In the genomic region with DNA sequence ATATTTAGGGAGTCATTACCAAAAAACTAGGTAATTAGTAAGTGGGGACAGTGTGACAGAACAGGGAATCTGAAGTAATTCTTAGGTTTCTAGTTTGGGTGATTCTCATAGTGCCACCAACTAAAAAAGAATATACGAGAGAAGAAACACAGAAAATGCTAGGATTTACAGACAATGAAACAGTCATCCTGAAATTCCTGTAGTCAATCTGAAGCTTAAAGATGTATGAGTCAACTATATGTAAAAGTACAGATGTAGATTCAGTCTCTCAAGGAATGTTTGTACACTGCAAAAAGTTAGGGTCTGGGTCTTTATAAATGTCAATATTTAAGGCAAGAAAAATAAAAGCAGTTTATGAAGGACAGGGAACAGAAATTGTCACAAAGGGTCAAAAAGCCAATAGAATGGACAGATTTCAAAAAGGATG, we compare ENCODE assay signal across 17 cellular contexts.
DNase-seq lines count a peak whose midpoint lies in the region; ATAC-seq, FAIRE-seq and TF ChIP-seq lines count a peak whose summit lies in the region.
"Had no signal": no experiment of that assay in that cellular context is flagged by ENCODE, and none has a peak within 500 bp of the region (broad histone marks: within the 10 kb centered on the region; RNA-seq: fewer than 3 reads in every experiment).

No MANE protein-coding gene starts in this region.

- peak; percentile 13 for DNase-seq in HepG2 (ENCODE audit: low spot score)
- DNase-seq in right lobe of liver, result no peak
- DNase-seq in IMR-90, result peak; percentile 9
- DNase-seq in left colon, result no peak
- DNase-seq in activated effector memory CD4-positive, alpha-beta T cell treated with Interleukin-2 at 50 U/mL for 16 hours, result no peak
- DNase-seq in mesendoderm, result no peak
- no peak for DNase-seq in putamen (ENCODE audit: low spot score)
- no peak for DNase-seq in activated CD8-positive, alpha-beta memory T cell treated with anti-CD3 and anti-CD28 coated beads, Interleukin-2, amount 50 U/mL, for 4 hours
- DNase-seq: cortex of kidney; hippocampal formation; left ventricle myocardium inferior; NCI-H187; nephron progenitor cell; Peyer's patch; stimulated activated naive CD4-positive, alpha-beta T cell had no signal

- H3K18ac ChIP-seq in IMR-90 (ENCODE audit: low read depth, low read length) (no peak overlapping the region), mesendoderm (ENCODE audit: low read length) (no peak overlapping the region)

- H2AFZ ChIP-seq in HepG2 (ENCODE audit: low read length) (no peak overlapping the region), IMR-90 (replicated peaks; ENCODE audit: low read length, poor library complexity) (no peak overlapping the region)

- ATAC-seq in HepG2, result peak; percentile 47
- ATAC-seq in right lobe of liver, result no peak
- ATAC-seq in IMR-90 (ENCODE audit: low read depth), result no peak
- ATAC-seq in left colon, result peak; percentile 33

- TF ChIP-seq CTCF in HepG2 (CRISPR knock-in tag; IDR thresholded peaks at IDR 0.05), result no peak
- no peak for TF ChIP-seq CTCF in right lobe of liver (IDR thresholded peaks at IDR 0.05)
- TF ChIP-seq CTCF in IMR-90 (conservative IDR thresholded peaks at IDR 0.05; ENCODE audit: low read depth, low read length), result no peak

- no peaks in the 10 kb centered on the region for H3K27me3 ChIP-seq in HepG2 (ENCODE audit: control insufficient read depth in 1 of 2, insufficient read depth in 2 of 2, low read length in 2 of 2)
- no peaks in the 10 kb centered on the region for H3K27me3 ChIP-seq in right lobe of liver
- H3K27me3 ChIP-seq in IMR-90 (ENCODE audit: control insufficient read depth, insufficient read depth, low read length), result no peaks in the 10 kb centered on the region
- no peaks in the 10 kb centered on the region for H3K27me3 ChIP-seq in mesendoderm (ENCODE audit: insufficient read depth, low read length, poor library complexity)
- H3K27me3 ChIP-seq: Peyer's patch had no signal

- no peak for FAIRE-seq in HepG2 (lab: Jason Lieb, UNC)
- FAIRE-seq: astrocyte had no signal

- peaks cover 25% of the 10 kb centered on the region for H3K4me1 ChIP-seq in HepG2 (ENCODE audit: insufficient read depth, low read length)
- no peaks in the 10 kb centered on the region for H3K4me1 ChIP-seq in right lobe of liver
- H3K4me1 ChIP-seq in IMR-90 (ENCODE audit: control insufficient read depth, insufficient read depth, low read length), result no peaks in the 10 kb centered on the region
- no peaks in the 10 kb centered on the region for H3K4me1 ChIP-seq in mesendoderm (ENCODE audit: control insufficient read depth, low read depth, low read length)
- H3K4me1 ChIP-seq: left ventricle myocardium inferior, Peyer's patch had no signal

- TF ChIP-seq POLR2A in HepG2 (IDR thresholded peaks at IDR 0.05; ENCODE audit: insufficient read depth in 1 of 2, low read depth in 2 of 2, low read length in 2 of 2), result no peak
- TF ChIP-seq POLR2A in right lobe of liver (IDR thresholded peaks at IDR 0.05), result no peak
- no peak for TF ChIP-seq POLR2A in IMR-90 (IDR thresholded peaks at IDR 0.05; ENCODE audit: low read depth, low read length)

- no peak overlapping the region for H4K91ac ChIP-seq in IMR-90 (ENCODE audit: insufficient read depth, low read depth, low read length)

- H4K8ac ChIP-seq in IMR-90 (ENCODE audit: low read depth in 2 of 2, low read length in 2 of 2), result no peak overlapping the region
- H4K8ac ChIP-seq in mesendoderm (ENCODE audit: low read depth, low read length), result no peak overlapping the region

- H2BK5ac ChIP-seq in IMR-90 (ENCODE audit: low read depth, low read length, poor library complexity, severe bottlenecking) (no peak overlapping the region), mesendoderm (ENCODE audit: low read length) (no peak overlapping the region)

- intact Hi-C loops in HepG2 (cut with micrococcal nuclease; ENCODE audit: unreplicated experiment), result loop anchor here (2.0 kb wide), 1 partner anchor 39 kb away; no protein-coding TSS in a partner anchor
- intact Hi-C loops in right lobe of liver (cut with DNase I), result no loop called here
- intact Hi-C loops in IMR-90 (cut with micrococcal nuclease), result no loop called here
- intact Hi-C loops in left colon (cut with DNase I, micrococcal nuclease), result no loop called here

- in situ Hi-C loops in HepG2 (cut with HindIII; ENCODE audit: extremely low pct_ligation_motif_present, low pct_unique_long_range_greater_than_20kb) (no loop called here), IMR-90 (cut with MboI; ENCODE audit: low sequenced_read_pairs) (no loop called here)

- H3K9ac ChIP-seq in HepG2 (ENCODE audit: insufficient read depth, low read depth, low read length), result peak overlapping the region; percentile 31
- H3K9ac ChIP-seq in IMR-90 (ENCODE audit: low read depth, low read length), result no peak overlapping the region
- no peak overlapping the region for H3K9ac ChIP-seq in mesendoderm (ENCODE audit: low read length)

- no peaks in the 10 kb centered on the region for H4K20me1 ChIP-seq in HepG2 (ENCODE audit: insufficient read depth, low read length)
- H4K20me1 ChIP-seq in IMR-90 (ENCODE audit: insufficient read depth, low read length), result no peaks in the 10 kb centered on the region

- peaks cover 2% of the 10 kb centered on the region; the same call in 1 of the 2 replicates for H3K9me1 ChIP-seq in IMR-90 (ENCODE audit: insufficient read depth, low read length)

- no peak overlapping the region for H3K14ac ChIP-seq in IMR-90 (replicated peaks; ENCODE audit: low read depth, low read length)

- TF ChIP-seq RAD21 in HepG2 (CRISPR knock-in tag; IDR thresholded peaks at IDR 0.05), result no peak
- no peak for TF ChIP-seq RAD21 in IMR-90 (IDR thresholded peaks at IDR 0.05; ENCODE audit: low read length)

- no peaks in the 10 kb centered on the region for H3K9me3 ChIP-seq in HepG2 (ENCODE audit: low read length)
- H3K9me3 ChIP-seq in right lobe of liver, result no peaks in the 10 kb centered on the region
- no peaks in the 10 kb centered on the region for H3K9me3 ChIP-seq in IMR-90 (ENCODE audit: control insufficient read depth, insufficient read depth, low read length)
- H3K9me3 ChIP-seq: left ventricle myocardium inferior, Peyer's patch had no signal

- H2BK15ac ChIP-seq in IMR-90 (ENCODE audit: low read depth, low read length) (no peak overlapping the region), mesendoderm (replicated peaks; ENCODE audit: low read depth) (no peak overlapping the region)

- H3K79me2 ChIP-seq in HepG2 (ENCODE audit: insufficient read depth, low read length) (no peaks in the 10 kb centered on the region), mesendoderm (ENCODE audit: control insufficient read depth, insufficient read depth, low read length) (no peaks in the 10 kb centered on the region)

- WGBS in HepG2 (ENCODE audit: low lambda C conversion rate), result 48% methylated on average over 1 of the region's 1 CpG
- no CpG with 5 or more reads among the region's 1 CpG for WGBS in right lobe of liver (ENCODE audit: insufficient coverage, low coverage, low lambda C conversion rate, missing lambda C conversion rate)
- no CpG with 5 or more reads among the region's 1 CpG for WGBS in IMR-90 (ENCODE audit: extremely low coverage in 2 of 2, insufficient read length in 1 of 2), 2 experiments
- no CpG with 5 or more reads among the region's 1 CpG for WGBS in mesendoderm (ENCODE audit: extremely low coverage, insufficient coverage, low lambda C conversion rate)

- BruUV-seq in HepG2 (replicated peaks; lab: Mats Ljungman, UMichigan), result TSS peak; percentile 81
- no TSS peak for BruUV-seq in IMR-90 (replicated peaks; lab: Mats Ljungman, UMichigan)

- no peaks in the 10 kb centered on the region for H3K79me1 ChIP-seq in IMR-90 (ENCODE audit: low read depth in 1 of 2, low read length in 2 of 2)
- H3K79me1 ChIP-seq in mesendoderm (ENCODE audit: low read length), result no peaks in the 10 kb centered on the region

- no peak overlapping the region for H2AK9ac ChIP-seq in IMR-90 (replicated peaks; ENCODE audit: low read depth, low read length, poor library complexity)

- H3K4me2 ChIP-seq in HepG2 (ENCODE audit: low read depth, low read length), result peak overlapping the region; percentile 56
- no peak overlapping the region for H3K4me2 ChIP-seq in IMR-90 (ENCODE audit: low read depth, low read length)
- H3K4me2 ChIP-seq in mesendoderm (ENCODE audit: low read length), result no peak overlapping the region

- H4K5ac ChIP-seq in IMR-90 (ENCODE audit: low read depth, low read length), result no peak overlapping the region
- no peak overlapping the region for H4K5ac ChIP-seq in mesendoderm (ENCODE audit: low read length)

- dilution Hi-C loops in IMR-90 (cut with HindIII; ENCODE audit: low sequenced_read_pairs, unreplicated experiment), result no loop called here

- CTCF ChIA-PET in HepG2 (lab: Yijun Ruan, JAX; ENCODE audit: low intra/inter-chr PET ratio, low total read pairs), result no interaction called here
- CTCF ChIA-PET in IMR-90 (lab: Yijun Ruan, JAX), result no interaction called here

- no peak overlapping the region for H3K23ac ChIP-seq in IMR-90 (ENCODE audit: low read depth, low read length)
- H3K23ac ChIP-seq in mesendoderm (ENCODE audit: low read length), result no peak overlapping the region

- no peak overlapping the region for H2BK120ac ChIP-seq in IMR-90 (ENCODE audit: low read depth, low read length)
- no peak overlapping the region for H2BK120ac ChIP-seq in mesendoderm (ENCODE audit: low read depth, low read length)

- POLR2A ChIA-PET in HepG2 (lab: Yijun Ruan, JAX), result no interaction called here
- POLR2A ChIA-PET in IMR-90 (lab: Charles Lee; ENCODE audit: unreplicated experiment), result no interaction called here

- H2AK5ac ChIP-seq in IMR-90 (ENCODE audit: low read depth, low read length), result no peak overlapping the region
- no peak overlapping the region for H2AK5ac ChIP-seq in mesendoderm (ENCODE audit: low read length)

- H3K36me3 ChIP-seq in HepG2 (replicated peaks in 1 of 2; ENCODE audit: control insufficient read depth in 1 of 2, insufficient read depth in 2 of 2, low read length in 2 of 2) (0 out of 5 replicates have a peak, but pooled peaks cover 0 to 9% of the 10 kb centered on the region in 2 experiments), right lobe of liver (no peaks in the 10 kb centered on the region), IMR-90 (ENCODE audit: control insufficient read depth, insufficient read depth, low read length) (peaks cover 11% of the 10 kb centered on the region), mesendoderm (ENCODE audit: control insufficient read depth, insufficient read depth, low read length) (no peaks in the 10 kb centered on the region)

- H3K56ac ChIP-seq in IMR-90 (ENCODE audit: extremely low read depth, insufficient read depth, low read length), result no peak overlapping the region
- no peak overlapping the region for H3K56ac ChIP-seq in mesendoderm (ENCODE audit: low read length)

- TF ChIP-seq EP300 in HepG2 (IDR thresholded peaks at IDR 0.05; ENCODE audit: low read depth in 2 of 2, low read length in 2 of 2) (no peak), HepG2 (CRISPR knock-in tag; IDR thresholded peaks at IDR 0.05; ENCODE audit: borderline replicate concordance) (no peak)

- H3K27ac ChIP-seq in HepG2 (ENCODE audit: extremely low read length, insufficient read depth, low read length) (peak overlapping the region; percentile 71), right lobe of liver (no peak overlapping the region), IMR-90 (ENCODE audit: insufficient read depth, low read length) (no peak overlapping the region), mesendoderm (ENCODE audit: low read depth, low read length) (no peak overlapping the region)
- H3K27ac ChIP-seq: left ventricle myocardium inferior, VCaP had no signal

- H2BK20ac ChIP-seq in IMR-90 (ENCODE audit: low read depth, low read length), result no peak overlapping the region

- H3K4me3 ChIP-seq in HepG2 (replicated peaks in 1 of 3; ENCODE audit: insufficient read depth in 1 of 3, low read depth in 2 of 3, low read length in 3 of 3), result peak overlapping the region; percentile 24 to 36 (median 35); a peak in 5 of 6 replicates
- no peak overlapping the region for H3K4me3 ChIP-seq in right lobe of liver
- H3K4me3 ChIP-seq in IMR-90 (ENCODE audit: insufficient read depth, low read depth, low read length), result no peak overlapping the region
- H3K4me3 ChIP-seq in mesendoderm (ENCODE audit: low read length), result no peak overlapping the region
- H3K4me3 ChIP-seq: left ventricle myocardium inferior, Peyer's patch had no signal

- no peak overlapping the region for H3K4ac ChIP-seq in IMR-90 (ENCODE audit: low read depth, low read length)
- H3K4ac ChIP-seq in mesendoderm (ENCODE audit: low read depth, low read length), result no peak overlapping the region

Comparison
In these comparisons a context has a peak if more than half of its experiments do, and no peak if none do; other contexts are left out.
1. ATAC-seq: peak in HepG2 (single experiment) and left colon (single experiment); none in right lobe of liver (0 of 4) and IMR-90 (single experiment).
2. DNase-seq: peak in HepG2 (single experiment) and IMR-90 (single experiment); none in right lobe of liver (0 of 3), left colon (0 of 2), activated effector memory CD4-positive, alpha-beta T cell treated with Interleukin-2 at 50 U/mL for 16 hours (single experiment), mesendoderm (single experiment), putamen (single experiment) and activated CD8-positive, alpha-beta memory T cell treated with anti-CD3 and anti-CD28 coated beads, Interleukin-2, amount 50 U/mL, for 4 hours (single experiment).
3. H3K4me3 ChIP-seq: peak in HepG2 (3 of 3); none in right lobe of liver (0 of 3), IMR-90 (single experiment) and mesendoderm (single experiment).